Comparison of ENCODE assay signal across 7 cellular contexts in genomic region chr4:56506110-56506705, GRCh38. TPM values are rescaled to one million over a fixed set of nuclear protein-coding genes. Genes with fewer than 3 reads are reported as not detected.
A peak's percentile ranks its signal among the peaks of the same experiment; 100 is the strongest.
DNase-seq lines count a peak whose midpoint lies in the region; ATAC-seq and TF ChIP-seq lines count a peak whose summit lies in the region.

No MANE protein-coding gene starts in this region.

- peaks cover 7% of the 10 kb centered on the region for H3K36me3 ChIP-seq in GM23248 (ENCODE audit: low read depth)
- no peaks in the 10 kb centered on the region for H3K36me3 ChIP-seq in hepatocyte (replicated peaks; ENCODE audit: insufficient read depth, low read depth)
- peaks cover 18% of the 10 kb centered on the region for H3K36me3 ChIP-seq in smooth muscle cell (ENCODE audit: low read depth)

- ATAC-seq in GM19351 (IDR thresholded peaks at IDR 0.05; ENCODE audit: unreplicated experiment) (no peak), HG02852 (IDR thresholded peaks at IDR 0.05; ENCODE audit: unreplicated experiment) (no peak)

- no peaks in the 10 kb centered on the region for H4K20me1 ChIP-seq in GM23248 (ENCODE audit: insufficient read depth)
- H4K20me1 ChIP-seq in hepatocyte (ENCODE audit: insufficient read depth, poor library complexity, severe bottlenecking): no peaks in the 10 kb centered on the region
- H4K20me1 ChIP-seq in smooth muscle cell (ENCODE audit: low read depth): no peaks in the 10 kb centered on the region

- TF ChIP-seq CTCF in hepatocyte (IDR thresholded peaks at IDR 0.05; ENCODE audit: poor library complexity) (no peak), smooth muscle cell (IDR thresholded peaks at IDR 0.05; ENCODE audit: borderline replicate concordance, insufficient read depth, poor library complexity, severe bottlenecking) (no peak)

- H3F3A ChIP-seq in GM23248 (ENCODE audit: insufficient read depth) (peaks cover 27% of the 10 kb centered on the region; the same call in 1 of the 2 replicates), smooth muscle cell (ENCODE audit: low read depth) (peaks cover 5% of the 10 kb centered on the region)

- H3K27ac ChIP-seq in GM23248 (no peak overlapping the region), hepatocyte (no peak overlapping the region), smooth muscle cell (ENCODE audit: low read depth) (no peak overlapping the region)

- DNase-seq in GM23248 (peak; percentile 10), hepatocyte (ENCODE audit: low spot score) (peak; percentile 10), smooth muscle cell (lab: John Stamatoyannopoulos, UW; ENCODE audit: unreplicated experiment) (no peak), 8988T (no peak)
- DNase-seq in activated CD8-positive, alpha-beta memory T cell treated with anti-CD3 and anti-CD28 coated beads, Interleukin-2, amount 50 U/mL, for 4 hours: peak; percentile 22

- H3K4me1 ChIP-seq in GM23248 (ENCODE audit: insufficient read depth) (no peaks in the 10 kb centered on the region), hepatocyte (ENCODE audit: insufficient read depth) (peaks cover 7% of the 10 kb centered on the region), smooth muscle cell (ENCODE audit: low read depth) (peaks cover 4% of the 10 kb centered on the region)

- H2AFZ ChIP-seq in GM23248 (peak overlapping the region; percentile 90), hepatocyte (peak overlapping the region; percentile 82), smooth muscle cell (ENCODE audit: low read depth) (no peak overlapping the region)

- H3K27me3 ChIP-seq in GM23248 (replicated peaks; ENCODE audit: insufficient read depth) (no peaks in the 10 kb centered on the region), hepatocyte (no peaks in the 10 kb centered on the region), smooth muscle cell (ENCODE audit: low read depth) (peaks cover 8% of the 10 kb centered on the region)

- no peaks in the 10 kb centered on the region for H3K79me2 ChIP-seq in GM23248 (ENCODE audit: insufficient read depth)
- H3K79me2 ChIP-seq in hepatocyte: no peaks in the 10 kb centered on the region
- no peaks in the 10 kb centered on the region for H3K79me2 ChIP-seq in smooth muscle cell (ENCODE audit: low read depth)

- peak overlapping the region; percentile 76 for H3K9ac ChIP-seq in GM23248
- H3K9ac ChIP-seq in smooth muscle cell (ENCODE audit: low read depth): peak overlapping the region; percentile 8

- H3K9me2 ChIP-seq in GM23248 (ENCODE audit: insufficient read depth) (no peaks in the 10 kb centered on the region), hepatocyte (replicated peaks; ENCODE audit: insufficient read depth) (no peaks in the 10 kb centered on the region)

- H3K9me3 ChIP-seq in GM23248 (ENCODE audit: low read depth) (no peaks in the 10 kb centered on the region), hepatocyte (ENCODE audit: low read depth) (no peaks in the 10 kb centered on the region), smooth muscle cell (replicated peaks; ENCODE audit: low read depth) (no peaks in the 10 kb centered on the region)

- peak overlapping the region; percentile 91 for H3K4me2 ChIP-seq in GM23248 (ENCODE audit: unreplicated experiment)
- peak overlapping the region; percentile 94 for H3K4me2 ChIP-seq in hepatocyte
- H3K4me2 ChIP-seq in smooth muscle cell: peak overlapping the region; percentile 91

- in situ Hi-C loops in GM23248 (cut with MboI): no loop called here

- H3K4me3 ChIP-seq in GM23248: peak overlapping the region; percentile 89
- H3K4me3 ChIP-seq in hepatocyte: peak overlapping the region; percentile 68
- peak overlapping the region; percentile 69 for H3K4me3 ChIP-seq in smooth muscle cell

- WGBS in GM23248 (ENCODE audit: low coverage in 1 of 2, low lambda C conversion rate in 2 of 2, missing lambda C conversion rate in 2 of 2), 2 experiments: 19 to 21% methylated on average over 25 to 28 of the region's 28 CpGs
- 19% methylated on average over 27 of the region's 28 CpGs for WGBS in hepatocyte (ENCODE audit: low lambda C conversion rate, missing lambda C conversion rate)
- 16% methylated on average over 27 of the region's 28 CpGs for WGBS in smooth muscle cell (ENCODE audit: low lambda C conversion rate)

RNA-seq across cellular contexts. Expression of gene ARL9, which starts 0.6 kb away (rescaled TPM):
- total RNA-seq in GM23248 (2014; rRNA removed; shearing (Covaris generic)): not detected in 2 replicates
- polyA plus RNA-seq in GM23248 (2016; fragmentation: Nextera tagmentation; extraction: Ambion mirVana) (0.24 and 0.29 TPM in 2 replicates), hepatocyte (0.15 and 0.85 TPM in 2 replicates), smooth muscle cell (1.2 and 1.4 TPM in 2 replicates)
- total RNA-seq in hepatocyte (1.4 TPM in 1 of 2 replicates, not detected in the other), smooth muscle cell (0.27 TPM in 1 of 2 replicates, not detected in the other)

RNA-seq across cellular contexts. Expression of gene SRP72, which starts 38.8 kb away (rescaled TPM):
- total RNA-seq in GM23248 (2014; rRNA removed; shearing (Covaris generic)): 64.7 and 70.0 TPM in 2 replicates
- polyA plus RNA-seq in GM23248 (2016; fragmentation: Nextera tagmentation; extraction: Ambion mirVana): 128 and 146 TPM in 2 replicates
- total RNA-seq in hepatocyte: 58.8 and 59.8 TPM in 2 replicates
- 74.9 and 79.4 TPM in 2 replicates for polyA plus RNA-seq in hepatocyte
- 90.0 and 99.7 TPM in 2 replicates for total RNA-seq in smooth muscle cell
- polyA plus RNA-seq in smooth muscle cell: 113 TPM in 2 replicates

Comparison
In these comparisons a context has a peak if more than half of its experiments do, and no peak if none do; other contexts are left out.
1. DNase-seq: peak in GM23248 (single experiment), activated CD8-positive, alpha-beta memory T cell treated with anti-CD3 and anti-CD28 coated beads, Interleukin-2, amount 50 U/mL, for 4 hours (single experiment) and hepatocyte (single experiment); none in smooth muscle cell (single experiment) and 8988T (single experiment).
2. Peak in every context shown above with its lines, with median percentiles within 50 percentile points of each other: H3K4me2 ChIP-seq and H3K4me3 ChIP-seq.